ENCODE assay signal across 25 cellular contexts in genomic region chr7:20791523-20791879, GRCh38. TPM values are rescaled to one million over a fixed set of nuclear protein-coding genes. Genes with fewer than 3 reads are reported as not detected.
DNase-seq lines count a peak whose midpoint lies in the region; TF ChIP-seq lines count a peak whose summit lies in the region.
"Had no signal": no experiment of that assay in that cellular context is flagged by ENCODE, and none has a peak within 500 bp of the region (broad histone marks: within the 10 kb centered on the region; RNA-seq: fewer than 3 reads in every experiment).

No MANE protein-coding gene starts in this region.

- H3K18ac ChIP-seq in mesenchymal stem cell (ENCODE audit: low read depth in 1 of 2, low read length in 2 of 2): no peak overlapping the region

- POLR2A ChIA-PET in activated CD4-positive, alpha-beta T cell treated with anti-CD3 and anti-CD28 coated beads, Interleukin-2, amount 10 ng/mL, durations not matched to agents 7 days and 5 days (lab: Charles Lee): no interaction called here

- peaks cover 3% of the 10 kb centered on the region for H3K9me3 ChIP-seq in mesenchymal stem cell (ENCODE audit: control insufficient read depth, low read length)
- H3K9me3 ChIP-seq: ascending aorta, pancreas had no signal

- DNase-seq in activated CD4-positive, alpha-beta T cell treated with anti-CD3 and anti-CD28 coated beads, Interleukin-2, amount 10 ng/mL, durations not matched to agents 7 days and 5 days: no peak
- DNase-seq in activated CD4-positive, alpha-beta T cell treated with anti-CD3 and anti-CD28 coated beads for 1 hour: no peak
- DNase-seq in NCI-H2227 treated with DMSO at 0.1 percent for 48 hours (lab: John Stamatoyannopoulos, UW) (peak; percentile 85), epithelial cell of prostate (ENCODE audit: low read depth, low spot score) (no peak), neural crest cell (ENCODE audit: low read depth, low spot score) (no peak), mesenchymal stem cell (no peak), EL (no peak)
- DNase-seq in stimulated activated naive CD4-positive, alpha-beta T cell treated with Interleukin-2 at 50 U/mL for 16 hours (lab: John Stamatoyannopoulos, UW): no peak
- DNase-seq: activated CD4-positive, alpha-beta memory T cell treated with anti-CD3 and anti-CD28 coated beads, Interleukin-2, amount 10 ng/mL, durations not matched to agents 7 days and 5 days; activated CD4-positive, CD25-positive, alpha-beta regulatory T cell; activated naive CD4-positive, alpha-beta T cell; activated T-cell treated with anti-CD3 and anti-CD28 coated beads, Interleukin-2, amount 50 U/mL, for 1 hour; foreskin melanocyte; GOT3; left colon; naive B cell; NCI-H524 treated with DMSO at 0.1 percent for 48 hours; stimulated activated CD4-positive, alpha-beta T cell treated with anti-CD3 and anti-CD28 coated beads, Interleukin-15, amount 100 ng/mL, for 24 hours; T1000 had no signal

- no peak for TF ChIP-seq CTCF in neural crest cell (conservative IDR thresholded peaks at IDR 0.05)

- H3K36me3 Mint-ChIP-seq in activated CD4-positive, alpha-beta T cell treated with anti-CD3 and anti-CD28 coated beads, Interleukin-2, amount 10 ng/mL, durations not matched to agents 7 days and 5 days (ENCODE audit: low read depth): peaks cover 4% of the 10 kb centered on the region
- peaks cover 2% of the 10 kb centered on the region for H3K36me3 Mint-ChIP-seq in neural crest cell (ENCODE audit: low read depth)

- H3K79me1 ChIP-seq in mesenchymal stem cell (replicated peaks; ENCODE audit: low read length, poor library complexity, severe bottlenecking): no peaks in the 10 kb centered on the region

- no peak overlapping the region for H2BK120ac ChIP-seq in mesenchymal stem cell (ENCODE audit: low read depth, low read length)

- no peak overlapping the region for H3K4me2 ChIP-seq in mesenchymal stem cell (ENCODE audit: low read length, poor library complexity, severe bottlenecking)
- H3K4me2 ChIP-seq: BLaER1 had no signal

- H3K4me3 ChIP-seq in mesenchymal stem cell (ENCODE audit: insufficient read depth in 1 of 2, low read depth in 1 of 2, low read length in 2 of 2): no peak overlapping the region
- H3K4me3 ChIP-seq: ascending aorta, BLaER1, pancreas had no signal

- no peak overlapping the region for H4K91ac ChIP-seq in mesenchymal stem cell (ENCODE audit: low read length)

- no peak overlapping the region for H3K14ac ChIP-seq in mesenchymal stem cell (ENCODE audit: low read length in 2 of 2)

- H2BK5ac ChIP-seq in mesenchymal stem cell (ENCODE audit: low read depth, low read length, poor library complexity, severe bottlenecking): no peak overlapping the region

- no peak overlapping the region for H2BK15ac ChIP-seq in mesenchymal stem cell (ENCODE audit: low read depth, poor library complexity, severe bottlenecking)

- H2BK12ac ChIP-seq in mesenchymal stem cell (ENCODE audit: low read length in 2 of 2): no peak overlapping the region

- H3K27me3 ChIP-seq in mesenchymal stem cell (ENCODE audit: control insufficient read depth in 1 of 2, insufficient read depth in 1 of 2, low read length in 2 of 2): peaks cover 100% of the 10 kb centered on the region in 2 experiments

- no peak overlapping the region for H3K9ac ChIP-seq in mesenchymal stem cell (ENCODE audit: low read length)
- H3K9ac ChIP-seq: BLaER1 had no signal

- H3K4me1 ChIP-seq in mesenchymal stem cell (ENCODE audit: control insufficient read depth, insufficient read depth, low read depth, low read length): peaks cover 10% of the 10 kb centered on the region
- H3K4me1 ChIP-seq: ascending aorta, BLaER1, pancreas had no signal

- H3K9me3 Mint-ChIP-seq in activated CD4-positive, alpha-beta T cell treated with anti-CD3 and anti-CD28 coated beads, Interleukin-2, amount 10 ng/mL, durations not matched to agents 7 days and 5 days: peaks cover 11% of the 10 kb centered on the region
- H3K9me3 Mint-ChIP-seq in neural crest cell: no peaks in the 10 kb centered on the region

- H3K4me1 Mint-ChIP-seq in activated CD4-positive, alpha-beta T cell treated with anti-CD3 and anti-CD28 coated beads, Interleukin-2, amount 10 ng/mL, durations not matched to agents 7 days and 5 days: peaks cover 9% of the 10 kb centered on the region
- peaks cover 73% of the 10 kb centered on the region for H3K4me1 Mint-ChIP-seq in neural crest cell

- H2AK5ac ChIP-seq in mesenchymal stem cell (ENCODE audit: low read length, severe bottlenecking): no peak overlapping the region

- no peak overlapping the region for H3K23ac ChIP-seq in mesenchymal stem cell (ENCODE audit: low read length in 2 of 2)

- H3K36me3 ChIP-seq in mesenchymal stem cell (ENCODE audit: control insufficient read depth in 1 of 2, insufficient read depth in 2 of 2, low read depth in 1 of 2, low read length in 2 of 2): no peaks in the 10 kb centered on the region
- H3K36me3 ChIP-seq: ascending aorta, BLaER1, pancreas had no signal

- no peak overlapping the region for H3K4ac ChIP-seq in mesenchymal stem cell (ENCODE audit: low read depth in 1 of 2, low read length in 2 of 2)

- no peak overlapping the region for H3K4me3 Mint-ChIP-seq in activated CD4-positive, alpha-beta T cell treated with anti-CD3 and anti-CD28 coated beads, Interleukin-2, amount 10 ng/mL, durations not matched to agents 7 days and 5 days
- H3K4me3 Mint-ChIP-seq in neural crest cell: peak overlapping the region; percentile 84
- H3K4me3 Mint-ChIP-seq: activated CD4-positive, alpha-beta memory T cell treated with anti-CD3 and anti-CD28 coated beads, Interleukin-2, amount 10 ng/mL, durations not matched to agents 7 days and 5 days had no signal

- CTCF ChIA-PET in activated CD4-positive, alpha-beta T cell treated with anti-CD3 and anti-CD28 coated beads, Interleukin-2, amount 10 ng/mL, durations not matched to agents 7 days and 5 days (lab: Charles Lee): no interaction called here

- H3K27ac ChIP-seq in epithelial cell of prostate: peak overlapping the region; percentile 6
- H3K27ac ChIP-seq in mesenchymal stem cell (ENCODE audit: low read length, poor library complexity, severe bottlenecking): no peak overlapping the region
- H3K27ac ChIP-seq: ascending aorta, BLaER1, pancreas had no signal

- WGBS in mesenchymal stem cell: 2% methylated on average over 6 of the region's 6 CpGs

- H4K8ac ChIP-seq in mesenchymal stem cell (ENCODE audit: low read length): no peak overlapping the region

- peak overlapping the region; percentile 31 for H3K27ac Mint-ChIP-seq in activated CD4-positive, alpha-beta T cell treated with anti-CD3 and anti-CD28 coated beads, Interleukin-2, amount 10 ng/mL, durations not matched to agents 7 days and 5 days
- no peak overlapping the region for H3K27ac Mint-ChIP-seq in neural crest cell (ENCODE audit: unreplicated experiment)
- H3K27ac Mint-ChIP-seq: activated CD4-positive, alpha-beta memory T cell treated with anti-CD3 and anti-CD28 coated beads, Interleukin-2, amount 10 ng/mL, durations not matched to agents 7 days and 5 days had no signal

- H3K27me3 Mint-ChIP-seq in activated CD4-positive, alpha-beta T cell treated with anti-CD3 and anti-CD28 coated beads, Interleukin-2, amount 10 ng/mL, durations not matched to agents 7 days and 5 days: peaks cover 86% of the 10 kb centered on the region
- peaks cover 97% of the 10 kb centered on the region for H3K27me3 Mint-ChIP-seq in neural crest cell (ENCODE audit: low read depth)

- no peak overlapping the region for H2AFZ ChIP-seq in mesenchymal stem cell (ENCODE audit: low read depth, low read length)

RNA-seq across cellular contexts. Expression of gene SP8, which starts 4.8 kb away (rescaled TPM):
- total RNA-seq in activated CD4-positive, alpha-beta T cell treated with anti-CD3 and anti-CD28 coated beads, Interleukin-2, amount 10 ng/mL, durations not matched to agents 7 days and 5 days: not detected
- total RNA-seq in neural crest cell: 33.7 and 34.1 TPM in 2 replicates
- polyA plus RNA-seq in mesenchymal stem cell (2013, experiment 1 of 2): not detected
- 0.01 TPM for polyA plus RNA-seq in mesenchymal stem cell (2013, experiment 2 of 2)
- total RNA-seq: activated CD4-positive, alpha-beta memory T cell treated with anti-CD3 and anti-CD28 coated beads, Interleukin-2, amount 10 ng/mL, durations not matched to agents 7 days and 5 days; ascending aorta; left colon; pancreas; sciatic nerve; ureter had no signal
- polyA plus RNA-seq: esophagus, pancreas had no signal

Comparison
In these comparisons a context has a peak if more than half of its experiments do, and no peak if none do; other contexts are left out.
1. RNA of gene SP8, which starts 4.8 kb away (total RNA-seq): 33.7 to 34.1 TPM in neural crest cell; not detected in activated CD4-positive, alpha-beta T cell treated with anti-CD3 and anti-CD28 coated beads, Interleukin-2, amount 10 ng/mL, durations not matched to agents 7 days and 5 days; every median in the first group is over 10 times any median in the second.